ENCODE assay signal across 9 cellular contexts in genomic region chr15:101206173-101206572, GRCh38. TPM values are rescaled to one million over a fixed set of nuclear protein-coding genes. Genes with fewer than 3 reads are reported as not detected.
DNase-seq lines count a peak whose midpoint lies in the region; ATAC-seq lines count a peak whose summit lies in the region.
"Had no signal": no experiment of that assay in that cellular context is flagged by ENCODE, and none has a peak within 500 bp of the region (broad histone marks: within the 10 kb centered on the region; RNA-seq: fewer than 3 reads in every experiment).

No MANE protein-coding gene starts in this region.

- no peaks in the 10 kb centered on the region for H3K27me3 ChIP-seq in esophagus (ENCODE audit: control insufficient read depth in 1 of 2, insufficient read depth in 2 of 2, low read length in 2 of 2)
- H3K27me3 ChIP-seq in Karpas-422 (ENCODE audit: low read length) = no peaks in the 10 kb centered on the region

- no peaks in the 10 kb centered on the region for H3K9me3 ChIP-seq in esophagus (ENCODE audit: control insufficient read depth in 2 of 2, insufficient read depth in 1 of 2, low read depth in 1 of 2, low read length in 1 of 2)
- no peaks in the 10 kb centered on the region for H3K9me3 ChIP-seq in Karpas-422 (ENCODE audit: low read length)

- no peak overlapping the region for H3K4me3 ChIP-seq in esophagus (ENCODE audit: low read depth in 1 of 2, low read length in 2 of 2)
- no peak overlapping the region for H3K4me3 ChIP-seq in Karpas-422 (ENCODE audit: low read length)
- H3K4me3 ChIP-seq: PC-9 had no signal

- no peak overlapping the region for H2AFZ ChIP-seq in Karpas-422 (ENCODE audit: low read length)
- H2AFZ ChIP-seq: PC-9 had no signal

- H3K9me2 ChIP-seq in Karpas-422 (replicated peaks; ENCODE audit: insufficient read depth, low read length) = no peaks in the 10 kb centered on the region

- no peak overlapping the region for H3K4me2 ChIP-seq in Karpas-422 (ENCODE audit: low read depth, low read length, poor library complexity, severe bottlenecking)
- H3K4me2 ChIP-seq: PC-9 had no signal

- H3K4me1 ChIP-seq in esophagus (ENCODE audit: control insufficient read depth in 2 of 2, insufficient read depth in 2 of 2, low read length in 1 of 2) (peaks cover 3 to 8% of the 10 kb centered on the region in 2 donors), Karpas-422 (ENCODE audit: low read length) (no peaks in the 10 kb centered on the region)

- H4K20me1 ChIP-seq in Karpas-422 (ENCODE audit: insufficient read depth, low read depth, low read length) = peaks cover 67% of the 10 kb centered on the region

- 74 to 75% methylated on average over 12 of the region's 12 CpGs for WGBS in esophagus, 2 donors

- DNase-seq in activated CD8-positive, alpha-beta memory T cell treated with anti-CD3 and anti-CD28 coated beads for 1 hour (ENCODE audit: extremely low read depth in 1 of 2, low read depth in 1 of 2) = peak; percentile 40 to 61
- DNase-seq in stimulated activated CD4-positive, alpha-beta T cell treated with anti-CD3 and anti-CD28 coated beads, TNF-alpha, amount 100 ng/mL, for 48 hours (ENCODE audit: low read depth in 3 of 3) = peak; percentile 70 to 89 (median 73)
- DNase-seq in DMS79 (lab: John Stamatoyannopoulos, UW) (no peak), SIG-M5 (lab: John Stamatoyannopoulos, UW) (no peak), Karpas-422 (no peak), NCI-H1694 (lab: John Stamatoyannopoulos, UW) (no peak)
- DNase-seq: PC-9 had no signal

- ATAC-seq in HG02798 (IDR thresholded peaks at IDR 0.05; ENCODE audit: poor library complexity, unreplicated experiment) = peak; percentile 62

- H3K27ac ChIP-seq in esophagus (ENCODE audit: low read depth in 2 of 2, low read length in 1 of 2) = peak overlapping the region; percentile 30 to 42
- H3K27ac ChIP-seq in Karpas-422 (ENCODE audit: low read length) = no peak overlapping the region
- H3K27ac ChIP-seq: PC-9 had no signal

- H3K9ac ChIP-seq in Karpas-422 (ENCODE audit: low read length) = no peak overlapping the region

- H3K36me3 ChIP-seq in esophagus (ENCODE audit: control insufficient read depth in 2 of 2, insufficient read depth in 2 of 2, low read length in 1 of 2) (no peaks in the 10 kb centered on the region), Karpas-422 (ENCODE audit: insufficient read depth, low read length) (no peaks in the 10 kb centered on the region)

- H3K79me2 ChIP-seq in Karpas-422 (ENCODE audit: low read length) = no peaks in the 10 kb centered on the region; the same call in 1 of the 2 replicates

RNA-seq across cellular contexts. Expression of gene CHSY1, which starts 45.7 kb away (rescaled TPM):
- 1 to 10 TPM; 3.3 to 5.2 TPM for polyA plus RNA-seq in esophagus
- 10.5 and 11.4 TPM in 2 replicates for total RNA-seq in Karpas-422 (2014; rRNA removed; shearing (Covaris generic); ENCODE audit: low replicate concordance)

Comparison
In these comparisons a context has a peak if more than half of its experiments do, and no peak if none do; other contexts are left out.
1. DNase-seq: peak in activated CD8-positive, alpha-beta memory T cell treated with anti-CD3 and anti-CD28 coated beads for 1 hour (2 of 2) and stimulated activated CD4-positive, alpha-beta T cell treated with anti-CD3 and anti-CD28 coated beads, TNF-alpha, amount 100 ng/mL, for 48 hours (3 of 3); none in DMS79 (single experiment), SIG-M5 (single experiment), Karpas-422 (single experiment) and NCI-H1694 (single experiment).